8 cellular contexts compared by ENCODE assay signal in genomic region chr10:132396495-132397035, GRCh38. TPM values are rescaled to one million over a fixed set of nuclear protein-coding genes. Genes with fewer than 3 reads are reported as not detected.
DNase-seq lines count a peak whose midpoint lies in the region; ATAC-seq and TF ChIP-seq lines count a peak whose summit lies in the region.

No MANE protein-coding gene starts in this region.

- peaks cover 33% of the 10 kb centered on the region for H3K4me1 ChIP-seq in parathyroid adenoma

- DNase-seq in EL: peak; percentile 44
- peak; percentile 70 for DNase-seq in NCI-H69 (lab: John Stamatoyannopoulos, UW)
- DNase-seq in activated T-cell treated with anti-CD3 and anti-CD28 coated beads, Interleukin-2, amount 50 U/mL, for 48 hours: peak; percentile 59 to 74
- peak; percentile 54 for DNase-seq in fibroblast of villous mesenchyme (ENCODE audit: low read depth)

- peak overlapping the region; percentile 79 for H3K9ac ChIP-seq in parathyroid adenoma

- TF ChIP-seq CTCF in fibroblast of villous mesenchyme (IDR thresholded peaks at IDR 0.05; ENCODE audit: insufficient read depth, low read depth, low read length) (peak; percentile 25), parathyroid adenoma (IDR thresholded peaks at IDR 0.05) (no peak)

- H3K9me3 ChIP-seq in parathyroid adenoma (ENCODE audit: control insufficient read depth, low read length): no peaks in the 10 kb centered on the region

- H3K4me2 ChIP-seq in parathyroid adenoma (ENCODE audit: low read length): peak overlapping the region; percentile 80

- peak overlapping the region; percentile 51 for H3K4me3 ChIP-seq in fibroblast of villous mesenchyme (ENCODE audit: low read depth, low read length)
- H3K4me3 ChIP-seq in parathyroid adenoma (ENCODE audit: low read depth, low read length): peak overlapping the region; percentile 63

- H3K36me3 ChIP-seq in parathyroid adenoma (ENCODE audit: control insufficient read depth, insufficient read depth, low read length): no peaks in the 10 kb centered on the region

- H3K27ac ChIP-seq in parathyroid adenoma: peak overlapping the region; percentile 94

- ATAC-seq in GM21825 (IDR thresholded peaks at IDR 0.05; ENCODE audit: unreplicated experiment) (peak; percentile 44), GM18520 (IDR thresholded peaks at IDR 0.05; ENCODE audit: unreplicated experiment) (no peak), HG03457 (IDR thresholded peaks at IDR 0.05; ENCODE audit: unreplicated experiment) (no peak)

- H3K79me2 ChIP-seq in parathyroid adenoma: peaks cover 23% of the 10 kb centered on the region

- H2AFZ ChIP-seq in parathyroid adenoma: peak overlapping the region; percentile 87

- no peaks in the 10 kb centered on the region for H3K27me3 ChIP-seq in parathyroid adenoma (ENCODE audit: control insufficient read depth, insufficient read depth, low read length)

RNA-seq across cellular contexts. Expression of gene PWWP2B, which starts 0.4 kb away (rescaled TPM):
- 8.2 and 12.9 TPM in 2 replicates for total RNA-seq in fibroblast of villous mesenchyme
